ENCODE assay signal across 15 cellular contexts in genomic region chr5:122358382-122358990, GRCh38. TPM values are rescaled to one million over a fixed set of nuclear protein-coding genes. Genes with fewer than 3 reads are reported as not detected.
"Had no signal": no experiment of that assay in that cellular context is flagged by ENCODE, and none has a peak within 500 bp of the region (broad histone marks: within the 10 kb centered on the region; RNA-seq: fewer than 3 reads in every experiment).

No MANE protein-coding gene starts in this region.

- H3K27ac Mint-ChIP-seq: activated naive CD4-positive, alpha-beta T cell treated with anti-CD3 and anti-CD28 coated beads, Interleukin-2, amount 50 U/mL, for 72 hours; naive thymus-derived CD8-positive, alpha-beta T cell; T-helper 17 cell had no signal

- H3K27ac ChIP-seq: dorsolateral prefrontal cortex, gastroesophageal sphincter, psoas muscle, sigmoid colon had no signal

- H3K4me1 ChIP-seq: psoas muscle had no signal

- H3K27me3 Mint-ChIP-seq: T-helper 17 cell had no signal

- H3K36me3 ChIP-seq: gastroesophageal sphincter, sigmoid colon had no signal

- H3K27me3 ChIP-seq: dorsolateral prefrontal cortex, gastroesophageal sphincter, sigmoid colon had no signal

- H3K4me3 Mint-ChIP-seq: naive thymus-derived CD8-positive, alpha-beta T cell; T-helper 17 cell had no signal

- ATAC-seq: activated naive CD4-positive, alpha-beta T cell treated with anti-CD3 and anti-CD28 coated beads, Interleukin-2, amount 50 U/mL, for 72 hours; gastroesophageal sphincter; left cardiac atrium; mucosa of descending colon; naive thymus-derived CD8-positive, alpha-beta T cell; psoas muscle; T-helper 17 cell had no signal

- H3K9me3 Mint-ChIP-seq: activated naive CD4-positive, alpha-beta T cell treated with anti-CD3 and anti-CD28 coated beads, Interleukin-2, amount 50 U/mL, for 72 hours had no signal

- H3K36me3 Mint-ChIP-seq: activated naive CD4-positive, alpha-beta T cell treated with anti-CD3 and anti-CD28 coated beads, Interleukin-2, amount 50 U/mL, for 72 hours; naive thymus-derived CD8-positive, alpha-beta T cell had no signal

- H3K4me1 Mint-ChIP-seq: naive thymus-derived CD8-positive, alpha-beta T cell; T-helper 17 cell had no signal

- H3K4me3 ChIP-seq: dorsolateral prefrontal cortex, gastroesophageal sphincter, mucosa of descending colon, psoas muscle, sigmoid colon had no signal

- H3K9me3 ChIP-seq: gastroesophageal sphincter, mucosa of descending colon, psoas muscle, sigmoid colon had no signal

- DNase-seq: activated CD4-positive, alpha-beta T cell treated with anti-CD3 and anti-CD28 coated beads, Interleukin-2, amount 50 U/mL, for 1 hour; activated T-cell treated with anti-CD3 and anti-CD28 coated beads, Interleukin-2, amount 50 U/mL, for 1 hour; dorsolateral prefrontal cortex; left cardiac atrium; mucosa of descending colon; naive thymus-derived CD8-positive, alpha-beta T cell; nucleus accumbens; psoas muscle; sigmoid colon; stimulated activated CD4-positive, alpha-beta T cell treated with anti-CD3 and anti-CD28 coated beads, Interleukin-2, amount 100 ng/mL, for 48 hours; stimulated activated naive CD4-positive, alpha-beta T cell treated with Interleukin-2 at 50 U/mL for 16 hours; T-helper 17 cell; trophoblast cell had no signal

RNA-seq across cellular contexts. Expression of gene SNCAIP, which starts 46.4 kb away (rescaled TPM):
- total RNA-seq: activated naive CD4-positive, alpha-beta T cell treated with anti-CD3 and anti-CD28 coated beads, Interleukin-2, amount 50 U/mL, for 72 hours; naive thymus-derived CD8-positive, alpha-beta T cell; T-helper 17 cell had no signal
- polyA plus RNA-seq: naive thymus-derived CD8-positive, alpha-beta T cell had no signal
